ENCODE assay signal across 9 cellular contexts in genomic region chr10:17805921-17806577, GRCh38. TPM values are rescaled to one million over a fixed set of nuclear protein-coding genes. Genes with fewer than 3 reads are reported as not detected.
DNase-seq lines count a peak whose midpoint lies in the region; ATAC-seq and TF ChIP-seq lines count a peak whose summit lies in the region.
"Had no signal": no experiment of that assay in that cellular context is flagged by ENCODE, and none has a peak within 500 bp of the region (broad histone marks: within the 10 kb centered on the region; RNA-seq: fewer than 3 reads in every experiment).

No MANE protein-coding gene starts in this region.

- H3K27ac ChIP-seq in heart left ventricle: no peak overlapping the region
- H3K27ac ChIP-seq in right atrium auricular region: no peak overlapping the region
- no peak overlapping the region for H3K27ac ChIP-seq in ovary

- ATAC-seq in heart left ventricle: peak; percentile 41 to 60 (median 50)
- ATAC-seq in HG03196 (IDR thresholded peaks at IDR 0.05; ENCODE audit: unreplicated experiment): peak; percentile 66
- ATAC-seq in GM21360 (IDR thresholded peaks at IDR 0.05; ENCODE audit: unreplicated experiment): no peak

- no peak for TF ChIP-seq POLR2A in heart left ventricle (IDR thresholded peaks at IDR 0.05)
- TF ChIP-seq POLR2A in ovary (IDR thresholded peaks at IDR 0.05): no peak

- H3K4me3 ChIP-seq in heart left ventricle (no peak overlapping the region), right atrium auricular region (no peak overlapping the region), ovary (no peak overlapping the region)

- DNase-seq in heart left ventricle (no peak), right atrium auricular region (ENCODE audit: low spot score) (no peak), C1 segment of cervical spinal cord (lab: John Stamatoyannopoulos, UW) (no peak), ovary (no peak), NK-92 (lab: John Stamatoyannopoulos, UW; ENCODE audit: unreplicated experiment) (no peak)
- peak; percentile 12 for DNase-seq in effector CD4-positive, alpha-beta T cell
- DNase-seq: T1000 had no signal

- H3K27me3 ChIP-seq in heart left ventricle (no peaks in the 10 kb centered on the region), right atrium auricular region (no peaks in the 10 kb centered on the region), ovary (no peaks in the 10 kb centered on the region)

- WGBS in heart left ventricle, 4 donors: 46 to 62% (median 52%) methylated on average over 7 of the region's 7 CpGs
- WGBS in ovary, 3 donors: 80 to 83% (median 81%) methylated on average over 7 of the region's 7 CpGs

- intact Hi-C loops in heart left ventricle (cut with DNase I): no loop called here
- intact Hi-C loops in ovary (cut with DNase I): no loop called here

- H3K36me3 ChIP-seq in heart left ventricle: no peaks in the 10 kb centered on the region
- H3K36me3 ChIP-seq in right atrium auricular region: no peaks in the 10 kb centered on the region
- H3K36me3 ChIP-seq in ovary: no peaks in the 10 kb centered on the region

- H3K9me3 ChIP-seq in heart left ventricle (peaks cover 0 to 7% (median 0%) of the 10 kb centered on the region in 12 donors), right atrium auricular region (peaks cover 0 to 5% of the 10 kb centered on the region in 2 donors), ovary (no peaks in the 10 kb centered on the region)

- TF ChIP-seq CTCF in heart left ventricle (IDR thresholded peaks at IDR 0.05) (peak in 4 of 12 donors; percentile 24 to 44 (median 34)), right atrium auricular region (IDR thresholded peaks at IDR 0.05) (no peak), ovary (IDR thresholded peaks at IDR 0.05) (no peak)

- no peak for TF ChIP-seq EP300 in ovary (IDR thresholded peaks at IDR 0.05)

- H3K4me1 ChIP-seq in heart left ventricle (peaks cover 0 to 14% (median 0%) of the 10 kb centered on the region in 12 donors), right atrium auricular region (no peaks in the 10 kb centered on the region), ovary (ENCODE audit: insufficient read depth) (no peaks in the 10 kb centered on the region)

RNA-seq across cellular contexts. Expression of gene MRC1, which starts 3.1 kb away (rescaled TPM):
- total RNA-seq in heart left ventricle (100 to 1,000 TPM in 1 of 9 donors, 10 to 100 TPM in 4, 1 to 10 TPM in 4; 4.7 to 144 (median 18.4) TPM), right atrium auricular region (10 to 100 TPM; 10.8 to 26.0 TPM), ovary (10 to 100 TPM in 5 of 7 donors, 1 to 10 TPM in 2; 6.6 to 39.9 (median 13.3) TPM)
- polyA plus RNA-seq in heart left ventricle (1 to 10 TPM; 3.1 to 5.3 TPM), ovary (10 to 100 TPM in 1 of 2 donors, 1 to 10 TPM in 1; 7.9 to 26.6 TPM)

RNA-seq across cellular contexts. Expression of gene TMEM236, which starts 54.0 kb away (rescaled TPM):
- total RNA-seq in heart left ventricle: 1 to 10 TPM in 1 of 9 donors, under 1 TPM in 8; 0.09 to 3.2 (median 0.44) TPM
- polyA plus RNA-seq in heart left ventricle: under 1 TPM; 0.23 to 0.25 TPM
- total RNA-seq in right atrium auricular region: under 1 TPM; 0.41 to 0.90 TPM
- under 1 TPM; 0.11 to 0.72 (median 0.32) TPM for total RNA-seq in ovary
- under 1 TPM; 0.12 to 0.57 TPM for polyA plus RNA-seq in ovary
